Comparison of ENCODE assay signal across 20 cellular contexts in the genomic region with DNA sequence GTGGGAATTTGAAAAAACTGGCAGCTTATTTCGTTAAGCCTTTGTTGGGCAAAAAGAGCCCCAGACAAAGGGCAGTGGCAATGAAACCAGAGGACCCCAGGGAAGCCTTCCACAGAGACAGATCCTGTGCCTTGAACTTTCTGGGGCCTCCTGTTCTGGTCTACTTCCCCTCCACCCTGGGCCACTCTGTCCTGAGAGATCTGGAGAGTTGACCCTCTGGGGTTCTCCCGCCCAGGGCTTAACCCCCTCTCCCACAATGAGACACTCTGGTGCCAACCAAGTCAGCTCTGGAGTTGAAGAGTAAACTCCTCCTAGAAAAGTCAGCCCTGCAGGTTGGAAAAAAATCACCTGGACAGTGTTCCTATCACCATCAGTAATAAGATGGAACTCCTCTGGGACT. TPM values are rescaled to one million over a fixed set of nuclear protein-coding genes. Genes with fewer than 3 reads are reported as not detected.
DNase-seq lines count a peak whose midpoint lies in the region; ATAC-seq and TF ChIP-seq lines count a peak whose summit lies in the region.
"Had no signal": no experiment of that assay in that cellular context is flagged by ENCODE, and none has a peak within 500 bp of the region (broad histone marks: within the 10 kb centered on the region; RNA-seq: fewer than 3 reads in every experiment).

No MANE protein-coding gene starts in this region.

- no peak for TF ChIP-seq CTCF in IMR-90 (conservative IDR thresholded peaks at IDR 0.05; ENCODE audit: low read depth, low read length)
- TF ChIP-seq CTCF in endodermal cell (conservative IDR thresholded peaks at IDR 0.05): no peak
- TF ChIP-seq CTCF in testis (IDR thresholded peaks at IDR 0.05): no peak

- no peak overlapping the region for H2AFZ ChIP-seq in IMR-90 (replicated peaks; ENCODE audit: low read length, poor library complexity)
- H2AFZ ChIP-seq: GM23248 had no signal

- no TSS peak for BruUV-seq in IMR-90 (replicated peaks; lab: Mats Ljungman, UMichigan)

- no peaks in the 10 kb centered on the region for H4K20me1 ChIP-seq in BLaER1
- 0 out of 2 replicates have a peak, but pooled peaks cover 3% of the 10 kb centered on the region for H4K20me1 ChIP-seq in IMR-90 (ENCODE audit: insufficient read depth, low read length)

- CTCF ChIA-PET in IMR-90 (lab: Yijun Ruan, JAX): no interaction called here

- in situ Hi-C loops in IMR-90 (cut with MboI; ENCODE audit: low sequenced_read_pairs): no loop called here

- no peak overlapping the region for H4K5ac ChIP-seq in IMR-90 (ENCODE audit: low read depth, low read length)

- peak overlapping the region; percentile 55 for H3K27ac Mint-ChIP-seq in endodermal cell
- peak overlapping the region; percentile 45 for H3K27ac Mint-ChIP-seq in stimulated activated effector memory CD8-positive, alpha-beta T cell treated with anti-CD3 and anti-CD28 coated beads, Interleukin-12 subunit alpha, Interleukin-12 subunit beta, amount 100 ng/mL, for 72 hours

- POLR2A ChIA-PET in IMR-90 (lab: Charles Lee; ENCODE audit: unreplicated experiment): no interaction called here

- 0 out of 2 replicates have a peak overlapping the region, but pooled peaks have one; percentile 29 for H3K9ac ChIP-seq in BLaER1
- no peak overlapping the region for H3K9ac ChIP-seq in IMR-90 (ENCODE audit: low read depth, low read length)
- H3K9ac ChIP-seq in endodermal cell (ENCODE audit: extremely low read depth, low read length, poor library complexity, severe bottlenecking): no peak overlapping the region
- H3K9ac ChIP-seq: GM23248, KMS-11 had no signal

- H3K79me1 ChIP-seq in IMR-90 (ENCODE audit: low read depth in 1 of 2, low read length in 2 of 2): peaks cover 36 to 80% of the 10 kb centered on the region in 2 experiments

- TF ChIP-seq POLR2A in IMR-90 (IDR thresholded peaks at IDR 0.05; ENCODE audit: low read depth, low read length) (no peak), testis (IDR thresholded peaks at IDR 0.05) (no peak)

- no peak overlapping the region for H2AK5ac ChIP-seq in IMR-90 (ENCODE audit: low read depth, low read length)

- no peak overlapping the region for H4K8ac ChIP-seq in IMR-90 (ENCODE audit: low read depth in 2 of 2, low read length in 2 of 2)

- H3K23ac ChIP-seq in IMR-90 (ENCODE audit: low read depth, low read length): no peak overlapping the region

- TF ChIP-seq RAD21 in IMR-90 (IDR thresholded peaks at IDR 0.05; ENCODE audit: low read length): no peak

- H3K4me3 Mint-ChIP-seq in endodermal cell: no peak overlapping the region
- H3K4me3 Mint-ChIP-seq in stimulated activated effector memory CD8-positive, alpha-beta T cell treated with anti-CD3 and anti-CD28 coated beads, Interleukin-12 subunit alpha, Interleukin-12 subunit beta, amount 100 ng/mL, for 72 hours: no peak overlapping the region
- H3K4me3 Mint-ChIP-seq: CD4-positive, alpha-beta memory T cell had no signal

- H3K4me3 ChIP-seq in BLaER1 (no peak overlapping the region), IMR-90 (ENCODE audit: insufficient read depth, low read depth, low read length) (no peak overlapping the region), endodermal cell (ENCODE audit: low read length) (no peak overlapping the region), testis (no peak overlapping the region)
- H3K4me3 ChIP-seq: GM23248, MG63 had no signal

- ATAC-seq in IMR-90 (ENCODE audit: low read depth) (no peak), HG02623 (IDR thresholded peaks at IDR 0.05; ENCODE audit: unreplicated experiment) (no peak)
- ATAC-seq in stimulated activated effector memory CD8-positive, alpha-beta T cell treated with anti-CD3 and anti-CD28 coated beads, Interleukin-12 subunit alpha, Interleukin-12 subunit beta, amount 100 ng/mL, for 72 hours: no peak

- H3K56ac ChIP-seq in IMR-90 (ENCODE audit: extremely low read depth, insufficient read depth, low read length): no peak overlapping the region

- H3K4me1 Mint-ChIP-seq in endodermal cell: peaks cover 9% of the 10 kb centered on the region
- peaks cover 15% of the 10 kb centered on the region for H3K4me1 Mint-ChIP-seq in stimulated activated effector memory CD8-positive, alpha-beta T cell treated with anti-CD3 and anti-CD28 coated beads, Interleukin-12 subunit alpha, Interleukin-12 subunit beta, amount 100 ng/mL, for 72 hours

- H2BK5ac ChIP-seq in IMR-90 (ENCODE audit: low read depth, low read length, poor library complexity, severe bottlenecking): no peak overlapping the region

- no peak overlapping the region for H2BK120ac ChIP-seq in IMR-90 (ENCODE audit: low read depth, low read length)

- H2BK15ac ChIP-seq in IMR-90 (ENCODE audit: low read depth, low read length): no peak overlapping the region

- intact Hi-C loops in IMR-90 (cut with micrococcal nuclease) (no loop called here), testis (cut with DNase I; ENCODE audit: low total_unique reads) (no loop called here)

- H2BK20ac ChIP-seq in IMR-90 (ENCODE audit: low read depth, low read length): no peak overlapping the region

- no peak overlapping the region for H3K14ac ChIP-seq in IMR-90 (replicated peaks; ENCODE audit: low read depth, low read length)

- H3K9me3 ChIP-seq in BLaER1 (no peaks in the 10 kb centered on the region), IMR-90 (ENCODE audit: control insufficient read depth, insufficient read depth, low read length) (no peaks in the 10 kb centered on the region), endodermal cell (ENCODE audit: control insufficient read depth, low read length) (no peaks in the 10 kb centered on the region), testis (no peaks in the 10 kb centered on the region)
- H3K9me3 ChIP-seq: MG63 had no signal

- no peaks in the 10 kb centered on the region for H3K27me3 Mint-ChIP-seq in endodermal cell (ENCODE audit: insufficient read depth)
- H3K27me3 Mint-ChIP-seq: CD4-positive, alpha-beta memory T cell had no signal

- H3K4me2 ChIP-seq in BLaER1 (peak overlapping the region; percentile 44), IMR-90 (ENCODE audit: low read depth, low read length) (no peak overlapping the region)
- H3K4me2 ChIP-seq: KMS-11 had no signal

- no peaks in the 10 kb centered on the region for H3K9me3 Mint-ChIP-seq in endodermal cell
- no peaks in the 10 kb centered on the region for H3K9me3 Mint-ChIP-seq in stimulated activated effector memory CD8-positive, alpha-beta T cell treated with anti-CD3 and anti-CD28 coated beads, Interleukin-12 subunit alpha, Interleukin-12 subunit beta, amount 100 ng/mL, for 72 hours
- H3K9me3 Mint-ChIP-seq: CD4-positive, alpha-beta memory T cell had no signal

- no CpG with 5 or more reads among the region's 2 CpGs for WGBS in IMR-90 (ENCODE audit: extremely low coverage in 2 of 2, insufficient read length in 1 of 2), 2 experiments
- 40 to 50% methylated on average over 2 of the region's 2 CpGs for WGBS in endodermal cell (ENCODE audit: insufficient coverage in 1 of 2, insufficient read length in 1 of 2), 2 experiments
- 44 to 52% methylated on average over 2 of the region's 2 CpGs for WGBS in testis, 2 donors

- peak overlapping the region; percentile 35 for H2AK9ac ChIP-seq in IMR-90 (replicated peaks; ENCODE audit: low read depth, low read length, poor library complexity)

- H3K36me3 ChIP-seq in BLaER1 (peaks cover 29% of the 10 kb centered on the region), IMR-90 (ENCODE audit: control insufficient read depth, insufficient read depth, low read length) (peaks cover 7% of the 10 kb centered on the region), endodermal cell (ENCODE audit: control insufficient read depth, insufficient read depth, low read length) (peaks cover 28% of the 10 kb centered on the region), testis (ENCODE audit: low read depth, missing control alignments) (no peaks in the 10 kb centered on the region)

- H3K36me3 Mint-ChIP-seq in endodermal cell (ENCODE audit: low read depth): peaks cover 17% of the 10 kb centered on the region
- peaks cover 70% of the 10 kb centered on the region for H3K36me3 Mint-ChIP-seq in stimulated activated effector memory CD8-positive, alpha-beta T cell treated with anti-CD3 and anti-CD28 coated beads, Interleukin-12 subunit alpha, Interleukin-12 subunit beta, amount 100 ng/mL, for 72 hours

- DNase-seq in IMR-90 (no peak), endodermal cell (no peak), testis (no peak)
- DNase-seq in stimulated activated effector memory CD8-positive, alpha-beta T cell treated with anti-CD3 and anti-CD28 coated beads, Interleukin-12 subunit alpha, Interleukin-12 subunit beta, amount 100 ng/mL, for 72 hours (ENCODE audit: low spot score in 2 of 2): no peak
- DNase-seq in activated CD4-positive, alpha-beta T cell treated with anti-CD3 and anti-CD28 coated beads for 48 hours: no peak
- DNase-seq: AML-193; CD4-positive, alpha-beta memory T cell; DND-41; GF-D8; GM23248; MG63; NCI-H1105; NCI-H187 treated with DMSO at 0.1 percent for 48 hours; NCI-H2171; NCI-H446 treated with DMSO at 0.1 percent for 48 hours; NCI-H748 treated with DMSO at 0.1 percent for 48 hours; SHP77 had no signal

- peak overlapping the region; percentile 51; the same call in 1 of the 2 replicates for H3K27ac ChIP-seq in BLaER1
- H3K27ac ChIP-seq in IMR-90 (ENCODE audit: insufficient read depth, low read length): no peak overlapping the region
- H3K27ac ChIP-seq in endodermal cell (ENCODE audit: low read depth, low read length): no peak overlapping the region
- H3K27ac ChIP-seq in testis: no peak overlapping the region
- H3K27ac ChIP-seq: KMS-11 had no signal

- dilution Hi-C loops in IMR-90 (cut with HindIII; ENCODE audit: low sequenced_read_pairs, unreplicated experiment): no loop called here

- H3K4me1 ChIP-seq in BLaER1 (peaks cover 25% of the 10 kb centered on the region), IMR-90 (ENCODE audit: control insufficient read depth, insufficient read depth, low read length) (peaks cover 17% of the 10 kb centered on the region), endodermal cell (ENCODE audit: control insufficient read depth, insufficient read depth, low read length) (peaks cover 7% of the 10 kb centered on the region), testis (no peaks in the 10 kb centered on the region)

- no peaks in the 10 kb centered on the region for H3K27me3 ChIP-seq in BLaER1
- H3K27me3 ChIP-seq in IMR-90 (ENCODE audit: control insufficient read depth, insufficient read depth, low read length): no peaks in the 10 kb centered on the region
- H3K27me3 ChIP-seq in endodermal cell (ENCODE audit: control insufficient read depth, insufficient read depth, low read length, poor library complexity, severe bottlenecking): no peaks in the 10 kb centered on the region
- no peaks in the 10 kb centered on the region for H3K27me3 ChIP-seq in testis
- H3K27me3 ChIP-seq: MG63 had no signal

- no peak overlapping the region for H3K4ac ChIP-seq in IMR-90 (ENCODE audit: low read depth, low read length)

- no peak overlapping the region for H3K18ac ChIP-seq in IMR-90 (ENCODE audit: low read depth, low read length)

- peaks cover 21% of the 10 kb centered on the region for H3K9me1 ChIP-seq in IMR-90 (ENCODE audit: insufficient read depth, low read length)

- H4K91ac ChIP-seq in IMR-90 (ENCODE audit: insufficient read depth, low read depth, low read length): no peak overlapping the region

RNA-seq across cellular contexts. Expression of gene EHD4, which starts 20.8 kb away (rescaled TPM):
- total RNA-seq in IMR-90 (2012; rRNA removed) (26.4 and 29.0 TPM in 2 replicates), endodermal cell (10 to 100 TPM; 16.9 to 17.3 TPM), testis (10 to 100 TPM in 1 of 2 donors, 1 to 10 TPM in 1; 9.4 to 10.2 TPM)
- polyA plus RNA-seq in IMR-90 (2012; rRNA removed) (21.0 and 21.1 TPM in 2 replicates), testis (ENCODE audit: insufficient read depth, low read depth, low replicate concordance) (8.0 TPM)
- polyA plus RNA-seq in IMR-90 (2012; cell fraction: cytosol; rRNA removed): 13.2 and 20.3 TPM in 2 replicates
- 10.2 and 11.2 TPM in 2 replicates for polyA plus RNA-seq in IMR-90 (2012; cell fraction: nucleus; rRNA removed; ENCODE audit: low replicate concordance)
- 6.8 TPM for polyA plus RNA-seq in endodermal cell (2013, experiment 1 of 2)
- 7.0 TPM for polyA plus RNA-seq in endodermal cell (2013, experiment 2 of 2)

RNA-seq across cellular contexts. Expression of gene SPTBN5, which starts 57.7 kb away (rescaled TPM):
- total RNA-seq in IMR-90 (2012; rRNA removed) (under 0.01 TPM in 2 replicates), endodermal cell (1 to 10 TPM; 2.0 to 2.8 TPM), testis (1 to 10 TPM; 1.4 to 3.1 TPM)
- polyA plus RNA-seq in IMR-90 (2012; rRNA removed) (0.37 and 0.38 TPM in 2 replicates), testis (ENCODE audit: insufficient read depth, low read depth, low replicate concordance) (1.4 TPM)
- 0.10 and 0.12 TPM in 2 replicates for polyA plus RNA-seq in IMR-90 (2012; cell fraction: cytosol; rRNA removed)
- polyA plus RNA-seq in IMR-90 (2012; cell fraction: nucleus; rRNA removed; ENCODE audit: low replicate concordance): 2.3 and 3.5 TPM in 2 replicates
- 0.25 TPM for polyA plus RNA-seq in endodermal cell (2013, experiment 1 of 2)
- polyA plus RNA-seq in endodermal cell (2013, experiment 2 of 2): 0.29 TPM
